Comparison of ENCODE assay signal across 1 cellular context in the genomic region with DNA sequence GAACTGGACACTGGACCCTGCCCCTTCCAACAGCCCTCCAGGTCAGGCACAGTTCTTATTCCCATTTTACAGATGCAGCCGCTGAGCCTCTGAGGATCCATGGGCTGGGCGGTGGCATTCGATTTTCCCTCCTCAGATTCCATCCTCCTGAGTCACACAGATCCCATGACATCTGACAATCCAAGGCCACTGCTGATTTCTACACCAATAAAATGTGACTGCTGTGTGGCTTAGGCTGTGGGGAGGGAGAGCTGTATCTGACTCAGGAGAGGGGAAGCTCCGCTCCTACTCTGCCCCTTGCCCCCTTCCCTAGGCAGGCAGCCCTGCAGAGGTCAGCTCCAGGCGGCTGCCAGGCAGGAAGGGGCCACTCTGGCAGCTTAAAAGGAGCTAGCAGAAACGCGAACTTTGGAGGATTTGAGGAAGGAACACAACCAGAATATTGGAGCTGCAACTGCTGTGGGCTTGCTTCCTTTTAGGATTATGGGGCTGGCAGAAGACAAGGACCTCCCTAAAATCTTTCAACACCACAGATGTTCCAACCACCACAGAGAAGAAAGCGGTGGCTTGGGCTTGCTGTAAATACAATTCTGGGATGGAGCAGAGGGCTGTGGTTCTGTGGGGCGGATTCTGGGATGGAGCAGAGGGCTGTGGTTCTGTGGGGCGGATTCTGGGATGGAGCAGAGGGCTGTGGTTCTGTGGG.
TF ChIP-seq lines count a peak whose summit lies in the region.

No MANE protein-coding gene starts in this region.

TF ChIP-seq in WTC11, 78 proteins besides CTCF, POLR2A, EP300 and RAD21 (continued from another document):
- TF ChIP-seq, protein P1, sequence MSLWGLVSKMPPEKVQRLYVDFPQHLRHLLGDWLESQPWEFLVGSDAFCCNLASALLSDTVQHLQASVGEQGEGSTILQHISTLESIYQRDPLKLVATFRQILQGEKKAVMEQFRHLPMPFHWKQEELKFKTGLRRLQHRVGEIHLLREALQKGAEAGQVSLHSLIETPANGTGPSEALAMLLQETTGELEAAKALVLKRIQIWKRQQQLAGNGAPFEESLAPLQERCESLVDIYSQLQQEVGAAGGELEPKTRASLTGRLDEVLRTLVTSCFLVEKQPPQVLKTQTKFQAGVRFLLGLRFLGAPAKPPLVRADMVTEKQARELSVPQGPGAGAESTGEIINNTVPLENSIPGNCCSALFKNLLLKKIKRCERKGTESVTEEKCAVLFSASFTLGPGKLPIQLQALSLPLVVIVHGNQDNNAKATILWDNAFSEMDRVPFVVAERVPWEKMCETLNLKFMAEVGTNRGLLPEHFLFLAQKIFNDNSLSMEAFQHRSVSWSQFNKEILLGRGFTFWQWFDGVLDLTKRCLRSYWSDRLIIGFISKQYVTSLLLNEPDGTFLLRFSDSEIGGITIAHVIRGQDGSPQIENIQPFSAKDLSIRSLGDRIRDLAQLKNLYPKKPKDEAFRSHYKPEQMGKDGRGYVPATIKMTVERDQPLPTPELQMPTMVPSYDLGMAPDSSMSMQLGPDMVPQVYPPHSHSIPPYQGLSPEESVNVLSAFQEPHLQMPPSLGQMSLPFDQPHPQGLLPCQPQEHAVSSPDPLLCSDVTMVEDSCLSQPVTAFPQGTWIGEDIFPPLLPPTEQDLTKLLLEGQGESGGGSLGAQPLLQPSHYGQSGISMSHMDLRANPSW (CRISPR knock-in tag; conservative IDR thresholded peaks at IDR 0.05; ENCODE audit: low read depth): no peak
- TF ChIP-seq, protein P2, sequence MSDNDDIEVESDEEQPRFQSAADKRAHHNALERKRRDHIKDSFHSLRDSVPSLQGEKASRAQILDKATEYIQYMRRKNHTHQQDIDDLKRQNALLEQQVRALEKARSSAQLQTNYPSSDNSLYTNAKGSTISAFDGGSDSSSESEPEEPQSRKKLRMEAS (CRISPR knock-in tag; IDR thresholded peaks at IDR 0.05): no peak
- TF ChIP-seq, protein P3, sequence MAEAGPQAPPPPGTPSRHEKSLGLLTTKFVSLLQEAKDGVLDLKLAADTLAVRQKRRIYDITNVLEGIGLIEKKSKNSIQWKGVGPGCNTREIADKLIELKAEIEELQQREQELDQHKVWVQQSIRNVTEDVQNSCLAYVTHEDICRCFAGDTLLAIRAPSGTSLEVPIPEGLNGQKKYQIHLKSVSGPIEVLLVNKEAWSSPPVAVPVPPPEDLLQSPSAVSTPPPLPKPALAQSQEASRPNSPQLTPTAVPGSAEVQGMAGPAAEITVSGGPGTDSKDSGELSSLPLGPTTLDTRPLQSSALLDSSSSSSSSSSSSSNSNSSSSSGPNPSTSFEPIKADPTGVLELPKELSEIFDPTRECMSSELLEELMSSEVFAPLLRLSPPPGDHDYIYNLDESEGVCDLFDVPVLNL (CRISPR knock-in tag; IDR thresholded peaks at IDR 0.05; ENCODE audit: borderline replicate concordance, low read depth): no peak
